ENCODE assay signal across 1 cellular context in the genomic region with DNA sequence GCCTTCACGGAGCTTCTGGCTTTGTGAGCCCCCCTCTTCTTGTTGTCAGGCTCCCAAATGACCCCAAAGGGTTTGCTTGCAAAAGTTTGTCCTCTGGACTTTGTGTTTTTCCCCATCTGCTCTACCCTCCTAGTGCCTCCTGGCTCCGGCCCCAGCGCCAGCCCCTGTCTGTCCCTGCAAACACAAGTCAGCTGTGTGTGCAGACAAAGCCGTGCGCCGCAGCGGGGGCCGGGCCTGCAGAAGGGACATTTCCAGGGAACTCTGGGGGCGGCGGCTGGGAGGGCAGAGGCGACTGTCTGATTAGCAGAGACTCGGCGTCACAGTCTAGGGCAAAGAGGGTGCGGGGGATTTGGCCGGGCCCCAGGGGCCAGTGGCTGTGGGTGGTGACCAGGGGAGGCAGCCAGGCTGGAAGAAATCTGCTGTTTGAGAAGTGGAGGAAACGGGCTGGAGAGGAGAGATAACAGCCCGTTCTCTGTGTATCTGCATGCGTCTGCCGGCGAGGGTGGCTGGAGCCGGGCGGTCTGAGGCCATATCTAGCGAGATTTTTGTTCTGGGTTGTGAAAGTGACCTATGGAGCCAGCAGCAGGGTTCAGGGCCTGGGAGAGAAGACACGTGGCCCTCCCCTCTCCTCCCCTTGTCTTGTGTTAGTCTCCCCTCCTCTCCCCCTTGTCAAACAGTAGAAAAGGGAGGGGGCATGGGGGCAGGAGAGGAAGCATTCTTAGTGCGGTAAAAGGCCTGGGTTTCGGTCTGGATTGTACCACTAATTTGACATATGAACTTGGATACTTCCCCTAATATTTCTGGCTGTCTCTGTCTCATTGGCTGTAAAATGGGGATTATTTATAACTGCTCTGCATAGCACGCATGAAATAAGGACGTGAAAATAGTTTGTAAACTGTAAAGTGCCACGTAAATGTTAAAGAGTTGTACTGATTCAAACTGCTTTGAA.
TF ChIP-seq lines count a peak whose summit lies in the region.

No MANE protein-coding gene starts in this region.

TF ChIP-seq in K562, 482 proteins besides CTCF, POLR2A, EP300 and RAD21 (continued from another document and continues in another):
- TF ChIP-seq, protein P1, sequence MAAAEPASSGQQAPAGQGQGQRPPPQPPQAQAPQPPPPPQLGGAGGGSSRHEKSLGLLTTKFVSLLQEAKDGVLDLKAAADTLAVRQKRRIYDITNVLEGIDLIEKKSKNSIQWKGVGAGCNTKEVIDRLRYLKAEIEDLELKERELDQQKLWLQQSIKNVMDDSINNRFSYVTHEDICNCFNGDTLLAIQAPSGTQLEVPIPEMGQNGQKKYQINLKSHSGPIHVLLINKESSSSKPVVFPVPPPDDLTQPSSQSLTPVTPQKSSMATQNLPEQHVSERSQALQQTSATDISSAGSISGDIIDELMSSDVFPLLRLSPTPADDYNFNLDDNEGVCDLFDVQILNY (CRISPR knock-in tag; IDR thresholded peaks at IDR 0.05) = no peak
- TF ChIP-seq HNRNPUL1 (IDR thresholded peaks at IDR 0.05; ENCODE audit: low read length) (no peak), CBX3 (IDR thresholded peaks at IDR 0.05; ENCODE audit: borderline replicate concordance in 1 of 2, low read length in 2 of 2) (no peak; a peak in 1 of 3 replicates), HDAC8 (tag; IDR thresholded peaks at IDR 0.05) (no peak), GTF2A2 (tag; IDR thresholded peaks at IDR 0.05) (no peak), POLR3A (IDR thresholded peaks at IDR 0.05; ENCODE audit: borderline replicate concordance, extremely low read depth, insufficient read depth, insufficient read length) (no peak), SREBF2 (CRISPR knock-in tag; IDR thresholded peaks at IDR 0.05) (no peak), HLTF (IDR thresholded peaks at IDR 0.05) (no peak; the same call in 1 of the 2 replicates), RBM17 (IDR thresholded peaks at IDR 0.05; ENCODE audit: borderline replicate concordance, low read depth, low read length) (no peak), ZNF76 (CRISPR knock-in tag; IDR thresholded peaks at IDR 0.05; ENCODE audit: borderline replicate concordance) (no peak), U2AF1 (optimal IDR thresholded peaks at IDR 0.05; ENCODE audit: low read depth, low read length) (no peak), TAF15 (IDR thresholded peaks at IDR 0.05; ENCODE audit: low read depth, low read length) (no peak), ZNF584 (CRISPR knock-in tag; IDR thresholded peaks at IDR 0.05; ENCODE audit: low read depth) (peak; percentile 25; the same call in 1 of the 2 replicates), KAT8 (IDR thresholded peaks at IDR 0.05; ENCODE audit: low read depth) (no peak), HMGN3 (IDR thresholded peaks at IDR 0.05; ENCODE audit: borderline replicate concordance, extremely low read depth, insufficient read length, low read depth, low read length) (peak; percentile 100), MTA3 (IDR thresholded peaks at IDR 0.05; ENCODE audit: borderline replicate concordance) (peak; percentile 89), MYNN (IDR thresholded peaks at IDR 0.05) (peak; percentile 92), MYNN (CRISPR knock-in tag; IDR thresholded peaks at IDR 0.05) (no peak), SNRNP70 (optimal IDR thresholded peaks at IDR 0.05; ENCODE audit: low read depth, low read length) (no peak), ZNF282 (CRISPR knock-in tag; IDR thresholded peaks at IDR 0.05) (no peak), JUNB (CRISPR knock-in tag; conservative IDR thresholded peaks at IDR 0.05) (no peak), ZNF583 (CRISPR knock-in tag; IDR thresholded peaks at IDR 0.05) (no peak), CBFB (CRISPR knock-in tag; IDR thresholded peaks at IDR 0.05) (no peak), KAT7 (CRISPR knock-in tag; IDR thresholded peaks at IDR 0.05; ENCODE audit: borderline replicate concordance) (no peak), NFATC3 (IDR thresholded peaks at IDR 0.05) (no peak), KDM2B (CRISPR knock-in tag; IDR thresholded peaks at IDR 0.05) (no peak), EZH2 (IDR thresholded peaks at IDR 0.05; ENCODE audit: borderline replicate concordance, low read depth, low read length) (no peak), ASH1L (IDR thresholded peaks at IDR 0.05; ENCODE audit: borderline replicate concordance, low read depth, partially characterized antibody) (no peak)
- TF ChIP-seq, protein P2, sequence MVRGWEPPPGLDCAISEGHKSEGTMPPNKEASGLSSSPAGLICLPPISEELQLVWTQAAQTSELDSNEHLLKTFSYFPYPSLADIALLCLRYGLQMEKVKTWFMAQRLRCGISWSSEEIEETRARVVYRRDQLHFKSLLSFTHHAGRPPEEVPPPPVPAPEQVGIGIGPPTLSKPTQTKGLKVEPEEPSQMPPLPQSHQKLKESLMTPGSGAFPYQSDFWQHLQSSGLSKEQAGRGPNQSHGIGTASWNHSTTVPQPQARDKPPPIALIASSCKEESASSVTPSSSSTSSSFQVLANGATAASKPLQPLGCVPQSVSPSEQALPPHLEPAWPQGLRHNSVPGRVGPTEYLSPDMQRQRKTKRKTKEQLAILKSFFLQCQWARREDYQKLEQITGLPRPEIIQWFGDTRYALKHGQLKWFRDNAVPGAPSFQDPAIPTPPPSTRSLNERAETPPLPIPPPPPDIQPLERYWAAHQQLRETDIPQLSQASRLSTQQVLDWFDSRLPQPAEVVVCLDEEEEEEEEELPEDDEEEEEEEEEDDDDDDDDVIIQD (CRISPR knock-in tag; IDR thresholded peaks at IDR 0.05) = no peak
- TF ChIP-seq, protein P3, sequence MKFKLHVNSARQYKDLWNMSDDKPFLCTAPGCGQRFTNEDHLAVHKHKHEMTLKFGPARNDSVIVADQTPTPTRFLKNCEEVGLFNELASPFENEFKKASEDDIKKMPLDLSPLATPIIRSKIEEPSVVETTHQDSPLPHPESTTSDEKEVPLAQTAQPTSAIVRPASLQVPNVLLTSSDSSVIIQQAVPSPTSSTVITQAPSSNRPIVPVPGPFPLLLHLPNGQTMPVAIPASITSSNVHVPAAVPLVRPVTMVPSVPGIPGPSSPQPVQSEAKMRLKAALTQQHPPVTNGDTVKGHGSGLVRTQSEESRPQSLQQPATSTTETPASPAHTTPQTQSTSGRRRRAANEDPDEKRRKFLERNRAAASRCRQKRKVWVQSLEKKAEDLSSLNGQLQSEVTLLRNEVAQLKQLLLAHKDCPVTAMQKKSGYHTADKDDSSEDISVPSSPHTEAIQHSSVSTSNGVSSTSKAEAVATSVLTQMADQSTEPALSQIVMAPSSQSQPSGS (CRISPR knock-in tag; IDR thresholded peaks at IDR 0.05) = no peak
- TF ChIP-seq, protein P4, sequence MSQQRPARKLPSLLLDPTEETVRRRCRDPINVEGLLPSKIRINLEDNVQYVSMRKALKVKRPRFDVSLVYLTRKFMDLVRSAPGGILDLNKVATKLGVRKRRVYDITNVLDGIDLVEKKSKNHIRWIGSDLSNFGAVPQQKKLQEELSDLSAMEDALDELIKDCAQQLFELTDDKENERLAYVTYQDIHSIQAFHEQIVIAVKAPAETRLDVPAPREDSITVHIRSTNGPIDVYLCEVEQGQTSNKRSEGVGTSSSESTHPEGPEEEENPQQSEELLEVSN (IDR thresholded peaks at IDR 0.05; ENCODE audit: borderline replicate concordance in 1 of 2, extremely low read depth in 1 of 2, insufficient read depth in 1 of 2, insufficient read length in 1 of 2, low read depth in 1 of 2, low read length in 1 of 2, poor library complexity in 1 of 2, severe bottlenecking in 1 of 2) = peak; percentile 16 to 23
- TF ChIP-seq, protein P5, sequence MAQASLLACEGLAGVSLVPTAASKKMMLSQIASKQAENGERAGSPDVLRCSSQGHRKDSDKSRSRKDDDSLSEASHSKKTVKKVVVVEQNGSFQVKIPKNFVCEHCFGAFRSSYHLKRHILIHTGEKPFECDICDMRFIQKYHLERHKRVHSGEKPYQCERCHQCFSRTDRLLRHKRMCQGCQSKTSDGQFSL (CRISPR knock-in tag; IDR thresholded peaks at IDR 0.05) = no peak
- TF ChIP-seq, protein P5 (tag; IDR thresholded peaks at IDR 0.05) = no peak; a peak in 1 of 4 replicates
- TF ChIP-seq, protein P6, sequence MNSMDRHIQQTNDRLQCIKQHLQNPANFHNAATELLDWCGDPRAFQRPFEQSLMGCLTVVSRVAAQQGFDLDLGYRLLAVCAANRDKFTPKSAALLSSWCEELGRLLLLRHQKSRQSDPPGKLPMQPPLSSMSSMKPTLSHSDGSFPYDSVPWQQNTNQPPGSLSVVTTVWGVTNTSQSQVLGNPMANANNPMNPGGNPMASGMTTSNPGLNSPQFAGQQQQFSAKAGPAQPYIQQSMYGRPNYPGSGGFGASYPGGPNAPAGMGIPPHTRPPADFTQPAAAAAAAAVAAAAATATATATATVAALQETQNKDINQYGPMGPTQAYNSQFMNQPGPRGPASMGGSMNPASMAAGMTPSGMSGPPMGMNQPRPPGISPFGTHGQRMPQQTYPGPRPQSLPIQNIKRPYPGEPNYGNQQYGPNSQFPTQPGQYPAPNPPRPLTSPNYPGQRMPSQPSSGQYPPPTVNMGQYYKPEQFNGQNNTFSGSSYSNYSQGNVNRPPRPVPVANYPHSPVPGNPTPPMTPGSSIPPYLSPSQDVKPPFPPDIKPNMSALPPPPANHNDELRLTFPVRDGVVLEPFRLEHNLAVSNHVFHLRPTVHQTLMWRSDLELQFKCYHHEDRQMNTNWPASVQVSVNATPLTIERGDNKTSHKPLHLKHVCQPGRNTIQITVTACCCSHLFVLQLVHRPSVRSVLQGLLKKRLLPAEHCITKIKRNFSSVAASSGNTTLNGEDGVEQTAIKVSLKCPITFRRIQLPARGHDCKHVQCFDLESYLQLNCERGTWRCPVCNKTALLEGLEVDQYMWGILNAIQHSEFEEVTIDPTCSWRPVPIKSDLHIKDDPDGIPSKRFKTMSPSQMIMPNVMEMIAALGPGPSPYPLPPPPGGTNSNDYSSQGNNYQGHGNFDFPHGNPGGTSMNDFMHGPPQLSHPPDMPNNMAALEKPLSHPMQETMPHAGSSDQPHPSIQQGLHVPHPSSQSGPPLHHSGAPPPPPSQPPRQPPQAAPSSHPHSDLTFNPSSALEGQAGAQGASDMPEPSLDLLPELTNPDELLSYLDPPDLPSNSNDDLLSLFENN (IDR thresholded peaks at IDR 0.05; ENCODE audit: low read depth in 2 of 2, low read length in 2 of 2) = peak in 1 of 2 experiments; percentile 92; a peak in 2 of 4 replicates
- TF ChIP-seq, protein P7, sequence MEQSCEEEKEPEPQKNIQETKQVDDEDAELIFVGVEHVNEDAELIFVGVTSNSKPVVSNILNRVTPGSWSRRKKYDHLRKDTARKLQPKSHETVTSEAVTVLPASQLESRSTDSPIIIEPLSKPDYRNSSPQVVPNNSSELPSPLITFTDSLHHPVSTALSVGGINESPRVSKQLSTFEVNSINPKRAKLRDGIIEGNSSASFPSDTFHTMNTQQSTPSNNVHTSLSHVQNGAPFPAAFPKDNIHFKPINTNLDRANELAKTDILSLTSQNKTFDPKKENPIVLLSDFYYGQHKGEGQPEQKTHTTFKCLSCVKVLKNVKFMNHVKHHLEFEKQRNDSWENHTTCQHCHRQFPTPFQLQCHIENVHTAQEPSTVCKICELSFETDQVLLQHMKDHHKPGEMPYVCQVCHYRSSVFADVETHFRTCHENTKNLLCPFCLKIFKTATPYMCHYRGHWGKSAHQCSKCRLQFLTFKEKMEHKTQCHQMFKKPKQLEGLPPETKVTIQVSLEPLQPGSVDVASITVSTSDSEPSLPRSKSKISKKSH (CRISPR knock-in tag; IDR thresholded peaks at IDR 0.05) = no peak
- TF ChIP-seq, protein P8, sequence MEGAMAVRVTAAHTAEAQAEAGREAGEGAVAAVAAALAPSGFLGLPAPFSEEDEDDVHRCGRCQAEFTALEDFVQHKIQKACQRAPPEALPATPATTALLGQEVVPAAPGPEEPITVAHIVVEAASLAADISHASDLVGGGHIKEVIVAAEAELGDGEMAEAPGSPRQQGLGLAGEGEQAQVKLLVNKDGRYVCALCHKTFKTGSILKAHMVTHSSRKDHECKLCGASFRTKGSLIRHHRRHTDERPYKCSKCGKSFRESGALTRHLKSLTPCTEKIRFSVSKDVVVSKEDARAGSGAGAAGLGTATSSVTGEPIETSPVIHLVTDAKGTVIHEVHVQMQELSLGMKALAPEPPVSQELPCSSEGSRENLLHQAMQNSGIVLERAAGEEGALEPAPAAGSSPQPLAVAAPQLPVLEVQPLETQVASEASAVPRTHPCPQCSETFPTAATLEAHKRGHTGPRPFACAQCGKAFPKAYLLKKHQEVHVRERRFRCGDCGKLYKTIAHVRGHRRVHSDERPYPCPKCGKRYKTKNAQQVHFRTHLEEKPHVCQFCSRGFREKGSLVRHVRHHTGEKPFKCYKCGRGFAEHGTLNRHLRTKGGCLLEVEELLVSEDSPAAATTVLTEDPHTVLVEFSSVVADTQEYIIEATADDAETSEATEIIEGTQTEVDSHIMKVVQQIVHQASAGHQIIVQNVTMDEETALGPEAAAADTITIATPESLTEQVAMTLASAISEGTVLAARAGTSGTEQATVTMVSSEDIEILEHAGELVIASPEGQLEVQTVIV (CRISPR knock-in tag; IDR thresholded peaks at IDR 0.05; ENCODE audit: borderline replicate concordance) = no peak
- TF ChIP-seq, protein P9, sequence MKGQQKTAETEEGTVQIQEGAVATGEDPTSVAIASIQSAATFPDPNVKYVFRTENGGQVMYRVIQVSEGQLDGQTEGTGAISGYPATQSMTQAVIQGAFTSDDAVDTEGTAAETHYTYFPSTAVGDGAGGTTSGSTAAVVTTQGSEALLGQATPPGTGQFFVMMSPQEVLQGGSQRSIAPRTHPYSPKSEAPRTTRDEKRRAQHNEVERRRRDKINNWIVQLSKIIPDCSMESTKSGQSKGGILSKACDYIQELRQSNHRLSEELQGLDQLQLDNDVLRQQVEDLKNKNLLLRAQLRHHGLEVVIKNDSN (CRISPR knock-in tag; IDR thresholded peaks at IDR 0.05) = peak; percentile 68
